Comparison of ENCODE assay signal across 8 cellular contexts in genomic region chr16:56950881-56951771, GRCh38. TPM values are rescaled to one million over a fixed set of nuclear protein-coding genes. Genes with fewer than 3 reads are reported as not detected.
DNase-seq lines count a peak whose midpoint lies in the region; ATAC-seq and TF ChIP-seq lines count a peak whose summit lies in the region.

No MANE protein-coding gene starts in this region.

- TF ChIP-seq CTCF in GM10266 (IDR thresholded peaks at IDR 0.05; ENCODE audit: control insufficient read depth, insufficient read depth, low read depth, missing control alignments) (peak; percentile 84), esophagus muscularis mucosa (IDR thresholded peaks at IDR 0.05) (peak in 2 of 3 experiments; percentile 32 to 45), ovary (IDR thresholded peaks at IDR 0.05) (peak in 2 of 3 donors; percentile 28 to 42)

- no peaks in the 10 kb centered on the region for H3K27me3 Mint-ChIP-seq in activated CD4-positive, alpha-beta memory T cell treated with anti-CD3 and anti-CD28 coated beads, Interleukin-2, amount 10 ng/mL, durations not matched to agents 7 days and 5 days

- no peak overlapping the region for H3K27ac ChIP-seq in esophagus muscularis mucosa (replicated peaks in 1 of 4)
- H3K27ac ChIP-seq in ovary, result no peak overlapping the region

- POLR2A ChIA-PET in activated CD4-positive, alpha-beta memory T cell treated with anti-CD3 and anti-CD28 coated beads, Interleukin-2, amount 10 ng/mL, durations not matched to agents 7 days and 5 days (lab: Charles Lee), result interaction anchor here (0.5 to 3.8 kb wide), 6 partner anchors 9 to 234 kb away, joined by 3 to 16 read pairs (median 4); partner anchors contain the start of genes HERPUD1, NLRC5 and NUP93

- intact Hi-C loops in esophagus muscularis mucosa (cut with DNase I), result no loop called here
- intact Hi-C loops in ovary (cut with DNase I), result loop anchor here in 3 of 4 donors (5.0 kb wide), 1 partner anchor 84 kb away; the partner anchor contains the start of gene SLC12A3 (in 3 of the 3)

- peaks cover 9% of the 10 kb centered on the region for H3K36me3 Mint-ChIP-seq in activated CD4-positive, alpha-beta memory T cell treated with anti-CD3 and anti-CD28 coated beads, Interleukin-2, amount 10 ng/mL, durations not matched to agents 7 days and 5 days (ENCODE audit: low read depth)

- TF ChIP-seq POLR2A in esophagus muscularis mucosa (IDR thresholded peaks at IDR 0.05; ENCODE audit: low read depth) (no peak), ovary (IDR thresholded peaks at IDR 0.05) (no peak)

- peaks cover 0 to 29% (median 19%) of the 10 kb centered on the region in 4 donors for H3K36me3 ChIP-seq in esophagus muscularis mucosa
- no peaks in the 10 kb centered on the region for H3K36me3 ChIP-seq in ovary

- CTCF ChIA-PET in activated CD4-positive, alpha-beta memory T cell treated with anti-CD3 and anti-CD28 coated beads, Interleukin-2, amount 10 ng/mL, durations not matched to agents 7 days and 5 days (lab: Charles Lee), result interaction anchor here (0.6 to 5.0 kb wide), 19 partner anchors 9 to 269 kb away, joined by 3 to 40 read pairs (median 5); partner anchors contain the start of genes CETP, MT1X and SLC12A3

- H3K4me3 ChIP-seq in esophagus muscularis mucosa, result no peak overlapping the region
- H3K4me3 ChIP-seq in ovary, result no peak overlapping the region

- TF ChIP-seq EP300 in esophagus muscularis mucosa (IDR thresholded peaks at IDR 0.05), result no peak
- no peak for TF ChIP-seq EP300 in ovary (IDR thresholded peaks at IDR 0.05)

- H3K4me1 ChIP-seq in esophagus muscularis mucosa (no peaks in the 10 kb centered on the region), ovary (ENCODE audit: insufficient read depth) (no peaks in the 10 kb centered on the region)

- no peak overlapping the region for H3K27ac Mint-ChIP-seq in activated CD4-positive, alpha-beta memory T cell treated with anti-CD3 and anti-CD28 coated beads, Interleukin-2, amount 10 ng/mL, durations not matched to agents 7 days and 5 days

- DNase-seq in 8988T, result peak; percentile 86
- DNase-seq in GM10266 (ENCODE audit: extremely low spot score), result peak; percentile 66
- DNase-seq in NCI-H460 (ENCODE audit: extremely low read depth, low read depth), result peak; percentile 47
- DNase-seq in activated CD4-positive, alpha-beta memory T cell treated with anti-CD3 and anti-CD28 coated beads, Interleukin-2, amount 10 ng/mL, durations not matched to agents 7 days and 5 days, result peak; percentile 66
- no peak for DNase-seq in esophagus muscularis mucosa (ENCODE audit: extremely low spot score)
- DNase-seq in ovary, result peak; percentile 39 to 73 (median 52)

- H3K27me3 ChIP-seq in esophagus muscularis mucosa (no peaks in the 10 kb centered on the region), ovary (no peaks in the 10 kb centered on the region)

- H3K4me3 Mint-ChIP-seq in activated CD4-positive, alpha-beta memory T cell treated with anti-CD3 and anti-CD28 coated beads, Interleukin-2, amount 10 ng/mL, durations not matched to agents 7 days and 5 days, result no peak overlapping the region

- H3K9me3 ChIP-seq in esophagus muscularis mucosa, result no peaks in the 10 kb centered on the region
- H3K9me3 ChIP-seq in ovary, result no peaks in the 10 kb centered on the region

- WGBS in esophagus muscularis mucosa, result 66% methylated on average over 15 of the region's 15 CpGs
- 56 to 62% (median 57%) methylated on average over 15 of the region's 15 CpGs for WGBS in ovary, 3 donors

- H3K9me3 Mint-ChIP-seq in activated CD4-positive, alpha-beta memory T cell treated with anti-CD3 and anti-CD28 coated beads, Interleukin-2, amount 10 ng/mL, durations not matched to agents 7 days and 5 days, result no peaks in the 10 kb centered on the region

- ATAC-seq in HG02623 (IDR thresholded peaks at IDR 0.05; ENCODE audit: unreplicated experiment) (peak; percentile 44), GM18870 (IDR thresholded peaks at IDR 0.05; ENCODE audit: unreplicated experiment) (no peak)

- H3K4me1 Mint-ChIP-seq in activated CD4-positive, alpha-beta memory T cell treated with anti-CD3 and anti-CD28 coated beads, Interleukin-2, amount 10 ng/mL, durations not matched to agents 7 days and 5 days, result peaks cover 20% of the 10 kb centered on the region

RNA-seq across cellular contexts. Expression of gene CETP, which starts 10.6 kb away (rescaled TPM):
- 0.07 TPM in 1 of 2 replicates, not detected in the other for total RNA-seq in NCI-H460 (2014; rRNA removed; shearing (Covaris generic))
- not detected in 2 replicates for polyA plus RNA-seq in NCI-H460 (2014; cell fraction: nucleus; rRNA removed)
- not detected for total RNA-seq in activated CD4-positive, alpha-beta memory T cell treated with anti-CD3 and anti-CD28 coated beads, Interleukin-2, amount 10 ng/mL, durations not matched to agents 7 days and 5 days
- total RNA-seq in esophagus muscularis mucosa (1 to 10 TPM in 1 of 4 donors, under 1 TPM in 2, not detected in 1; 0.19 to 1.2 (median 0.52) TPM), ovary (under 1 TPM in 3 of 7 donors, not detected in 4; 0.15 to 0.23 (median 0.20) TPM)
- polyA plus RNA-seq in ovary, result 1 to 10 TPM in 1 of 2 donors, under 1 TPM in 1; 0.13 to 1.3 TPM

RNA-seq across cellular contexts. Expression of gene HERPUD1, which starts 19.2 kb away (rescaled TPM):
- total RNA-seq in NCI-H460 (2014; rRNA removed; shearing (Covaris generic)), result 184 and 222 TPM in 2 replicates
- 135 and 172 TPM in 2 replicates for polyA plus RNA-seq in NCI-H460 (2014; cell fraction: nucleus; rRNA removed)
- total RNA-seq in activated CD4-positive, alpha-beta memory T cell treated with anti-CD3 and anti-CD28 coated beads, Interleukin-2, amount 10 ng/mL, durations not matched to agents 7 days and 5 days, result 100 to 1,000 TPM; 166 to 171 TPM
- total RNA-seq in esophagus muscularis mucosa (10 to 100 TPM; 64.0 to 99.7 (median 71.5) TPM), ovary (100 to 1,000 TPM in 6 of 7 donors, 10 to 100 TPM in 1; 95.4 to 299 (median 170) TPM)
- polyA plus RNA-seq in ovary, result 100 to 1,000 TPM; 219 to 259 TPM

RNA-seq across cellular contexts. Expression of gene NLRC5, which starts 38.2 kb away (rescaled TPM):
- total RNA-seq in NCI-H460 (2014; rRNA removed; shearing (Covaris generic)), result 9.8 and 11.1 TPM in 2 replicates
- 26.0 and 50.4 TPM in 2 replicates for polyA plus RNA-seq in NCI-H460 (2014; cell fraction: nucleus; rRNA removed)
- 100 to 1,000 TPM; 259 to 263 TPM for total RNA-seq in activated CD4-positive, alpha-beta memory T cell treated with anti-CD3 and anti-CD28 coated beads, Interleukin-2, amount 10 ng/mL, durations not matched to agents 7 days and 5 days
- total RNA-seq in esophagus muscularis mucosa, result 10 to 100 TPM; 14.4 to 22.5 (median 16.6) TPM
- 10 to 100 TPM in 5 of 7 donors, 1 to 10 TPM in 2; 6.0 to 29.9 (median 14.7) TPM for total RNA-seq in ovary
- polyA plus RNA-seq in ovary, result 10 to 100 TPM in 1 of 2 donors, 1 to 10 TPM in 1; 8.7 to 15.8 TPM

Comparison
In these comparisons a context has a peak if more than half of its experiments do, and no peak if none do; other contexts are left out.
1. RNA of gene NLRC5, which starts 38.2 kb away (total RNA-seq): 259 to 263 TPM in activated CD4-positive, alpha-beta memory T cell treated with anti-CD3 and anti-CD28 coated beads, Interleukin-2, amount 10 ng/mL, durations not matched to agents 7 days and 5 days; 14.4 to 22.5 TPM in esophagus muscularis mucosa, 6.0 to 29.9 TPM in ovary and 9.8 to 11.1 TPM in NCI-H460; every median in the first group is over 4 times any median in the second.
2. Peak in every context shown above with its lines, with median percentiles within 50 percentile points of each other: CTCF ChIP-seq.